33 cellular contexts compared by ENCODE assay signal in genomic region chr13:96573563-96573962, GRCh38.
"Had no signal": no experiment of that assay in that cellular context is flagged by ENCODE, and none has a peak within 500 bp of the region (broad histone marks: within the 10 kb centered on the region; RNA-seq: fewer than 3 reads in every experiment).

No MANE protein-coding gene starts in this region.

- ATAC-seq: activated naive CD4-positive, alpha-beta T cell treated with anti-CD3 and anti-CD28 coated beads, Interleukin-2, amount 50 U/mL, for 72 hours; activated naive CD8-positive, alpha-beta T cell treated with anti-CD3 and anti-CD28 coated beads, Interleukin-2, amount 50 U/mL, for 24 hours; activated T-cell treated with anti-CD3 and anti-CD28 coated beads, Interleukin-2, amount 50 U/mL, for 4 hours; activated T-cell treated with anti-CD3 and anti-CD28 coated beads, Interleukin-2, amount 50 U/mL, for 72 hours; activated T-helper 17 cell treated with anti-CD3 and anti-CD28 coated beads, Interleukin-2, amount 50 U/mL, for 72 hours; body of pancreas had no signal

- H3K9me3 ChIP-seq: adrenal gland, ascending aorta, breast epithelium had no signal

- H3K27ac ChIP-seq: adrenal gland, ascending aorta, body of pancreas, brain microvascular endothelial cell, breast epithelium, cardiac muscle cell had no signal

- H3K4me3 ChIP-seq: adrenal gland, ascending aorta, body of pancreas, breast epithelium, cardiac muscle cell had no signal

- H3K36me3 ChIP-seq: adrenal gland, ascending aorta, brain microvascular endothelial cell, breast epithelium, cardiac muscle cell had no signal

- H3K27me3 ChIP-seq: adrenal gland, ascending aorta, body of pancreas, brain microvascular endothelial cell, breast epithelium, cardiac muscle cell had no signal

- DNase-seq: activated effector memory CD4-positive, alpha-beta T cell treated with anti-CD3 and anti-CD28 coated beads, Interleukin-2, amount 50 U/mL, for 16 hours; activated effector memory CD4-positive, alpha-beta T cell treated with Interleukin-2 at 50 U/mL for 16 hours; activated gamma-delta T cell; activated gamma-delta T cell treated with Interleukin-2 at 50 U/mL for 16 hours; activated naive CD4-positive, alpha-beta T cell; activated naive CD4-positive, alpha-beta T cell treated with anti-CD3 and anti-CD28 coated beads for 36 hours; activated naive CD4-positive, alpha-beta T cell treated with anti-CD3 and anti-CD28 coated beads, Interleukin-2, amount 10 ng/mL, durations not matched to agents 7 days and 5 days; activated naive CD4-positive, alpha-beta T cell treated with anti-CD3 and anti-CD28 coated beads, Interleukin-2, amount 50 U/mL, for 16 hours; activated naive CD4-positive, alpha-beta T cell treated with Interleukin-2 at 50 U/mL for 16 hours; activated naive CD8-positive, alpha-beta T cell treated with anti-CD3 and anti-CD28 coated beads for 36 hours; activated naive CD8-positive, alpha-beta T cell treated with anti-CD3 and anti-CD28 coated beads, Interleukin-2, amount 10 ng/mL, durations not matched to agents 7 days and 5 days; activated naive CD8-positive, alpha-beta T cell treated with anti-CD3 and anti-CD28 coated beads, Interleukin-2, amount 50 U/mL, for 24 hours; activated T-cell treated with anti-CD3 and anti-CD28 coated beads for 4 hours; activated T-cell treated with anti-CD3 and anti-CD28 coated beads, Interleukin-2, amount 50 U/mL, for 1 hour; activated T-cell treated with anti-CD3 and anti-CD28 coated beads, Interleukin-2, amount 50 U/mL, for 24 hours; activated T-cell treated with anti-CD3 and anti-CD28 coated beads, Interleukin-2, amount 50 U/mL, for 4 hours; activated T-cell treated with anti-CD3 and anti-CD28 coated beads, Interleukin-2, amount 50 U/mL, for 48 hours; activated T-cell treated with anti-CD3 and anti-CD28 coated beads, Interleukin-2, amount 50 U/mL, for 72 hours; adrenal gland; amniotic stem cell; amygdala; anterior cingulate cortex; aorta; body of pancreas; brain microvascular endothelial cell; caudate nucleus; central memory CD4-positive, alpha-beta T cell; cerebellar nuclear complex had no signal

- H3K4me1 ChIP-seq: adrenal gland, ascending aorta, body of pancreas, breast epithelium had no signal
